Comparison of ENCODE assay signal across 8 cellular contexts in genomic region chr11:125496465-125496817, GRCh38. TPM values are rescaled to one million over a fixed set of nuclear protein-coding genes. Genes with fewer than 3 reads are reported as not detected.
DNase-seq lines count a peak whose midpoint lies in the region; ATAC-seq and TF ChIP-seq lines count a peak whose summit lies in the region.

No MANE protein-coding gene starts in this region.

- H3K9me3 ChIP-seq in muscle layer of duodenum (ENCODE audit: control insufficient read depth in 1 of 2, low read length in 2 of 2) = no peaks in the 10 kb centered on the region

- no peak for ATAC-seq in HG02588 (IDR thresholded peaks at IDR 0.05; ENCODE audit: unreplicated experiment)
- ATAC-seq in GM18868 (IDR thresholded peaks at IDR 0.05; ENCODE audit: unreplicated experiment) = no peak

- no peak overlapping the region for H3K27ac Mint-ChIP-seq in activated naive CD4-positive, alpha-beta T cell treated with anti-CD3 and anti-CD28 coated beads, Interleukin-2, amount 10 ng/mL, durations not matched to agents 7 days and 5 days

- no peak for DNase-seq in activated naive CD4-positive, alpha-beta T cell treated with anti-CD3 and anti-CD28 coated beads, Interleukin-2, amount 10 ng/mL, durations not matched to agents 7 days and 5 days
- no peak for DNase-seq in activated naive CD4-positive, alpha-beta T cell (lab: John Stamatoyannopoulos, UW)
- DNase-seq in coronary artery (ENCODE audit: low spot score) = no peak
- no peak for DNase-seq in SHP77 treated with DMSO at 0.1 percent for 48 hours (lab: John Stamatoyannopoulos, UW)

- H3K4me3 ChIP-seq in coronary artery (peak overlapping the region; percentile 84), muscle layer of duodenum (ENCODE audit: low read depth in 1 of 2, low read length in 2 of 2) (peak overlapping the region; percentile 66 to 69), urinary bladder (ENCODE audit: low read depth, low read length) (peak overlapping the region; percentile 59)

- H3K9me3 Mint-ChIP-seq in activated naive CD4-positive, alpha-beta T cell treated with anti-CD3 and anti-CD28 coated beads, Interleukin-2, amount 10 ng/mL, durations not matched to agents 7 days and 5 days = no peaks in the 10 kb centered on the region

- peak overlapping the region; percentile 65 for H3K4me3 Mint-ChIP-seq in activated naive CD4-positive, alpha-beta T cell treated with anti-CD3 and anti-CD28 coated beads, Interleukin-2, amount 10 ng/mL, durations not matched to agents 7 days and 5 days

- peaks cover 6 to 24% of the 10 kb centered on the region in 2 donors for H3K4me1 ChIP-seq in muscle layer of duodenum (ENCODE audit: control insufficient read depth in 1 of 2, insufficient read depth in 2 of 2, low read length in 2 of 2)
- no peaks in the 10 kb centered on the region for H3K4me1 ChIP-seq in urinary bladder (ENCODE audit: insufficient read depth)

- H3K27me3 ChIP-seq in muscle layer of duodenum (ENCODE audit: low read depth, low read length) = peaks cover 16% of the 10 kb centered on the region

- H3K4me1 Mint-ChIP-seq in activated naive CD4-positive, alpha-beta T cell treated with anti-CD3 and anti-CD28 coated beads, Interleukin-2, amount 10 ng/mL, durations not matched to agents 7 days and 5 days = peaks cover 24% of the 10 kb centered on the region

- H3K27ac ChIP-seq in coronary artery (peak overlapping the region; percentile 86 to 89), muscle layer of duodenum (ENCODE audit: low read length) (peak overlapping the region; percentile 56), urinary bladder (ENCODE audit: low read depth) (peak overlapping the region; percentile 74)

- H3K27me3 Mint-ChIP-seq in activated naive CD4-positive, alpha-beta T cell treated with anti-CD3 and anti-CD28 coated beads, Interleukin-2, amount 10 ng/mL, durations not matched to agents 7 days and 5 days = peaks cover 69% of the 10 kb centered on the region

- no peak for TF ChIP-seq CTCF in coronary artery (IDR thresholded peaks at IDR 0.05)

- 16% methylated on average over 12 of the region's 12 CpGs for WGBS in urinary bladder

- H3K36me3 ChIP-seq in muscle layer of duodenum (ENCODE audit: control insufficient read depth in 1 of 2, insufficient read depth in 2 of 2, low read length in 2 of 2) (no peaks in the 10 kb centered on the region), urinary bladder (ENCODE audit: insufficient read depth) (no peaks in the 10 kb centered on the region)

- H3K36me3 Mint-ChIP-seq in activated naive CD4-positive, alpha-beta T cell treated with anti-CD3 and anti-CD28 coated beads, Interleukin-2, amount 10 ng/mL, durations not matched to agents 7 days and 5 days = no peaks in the 10 kb centered on the region

- CTCF ChIA-PET in activated naive CD4-positive, alpha-beta T cell treated with anti-CD3 and anti-CD28 coated beads, Interleukin-2, amount 10 ng/mL, durations not matched to agents 7 days and 5 days (lab: Charles Lee) = no interaction called here

RNA-seq across cellular contexts. Expression of gene FEZ1, which starts 0.4 kb away (rescaled TPM):
- 28.8 TPM for total RNA-seq in urinary bladder
- 46.7 TPM for polyA plus RNA-seq in urinary bladder
